ENCODE assay signal across 10 cellular contexts in genomic region chr11:32780839-32781238, GRCh38. TPM values are rescaled to one million over a fixed set of nuclear protein-coding genes. Genes with fewer than 3 reads are reported as not detected.
"Had no signal": no experiment of that assay in that cellular context is flagged by ENCODE, and none has a peak within 500 bp of the region (broad histone marks: within the 10 kb centered on the region; RNA-seq: fewer than 3 reads in every experiment).

No MANE protein-coding gene starts in this region.

RNA-seq across cellular contexts. Expression of gene CCDC73, which starts 13.6 kb away (rescaled TPM):
- total RNA-seq: OCI-LY7, PC-9, Peyer's patch, Right ventricle myocardium inferior, Right ventricle myocardium superior, RPMI7951, SJSA1, SK-MEL-5, T-cell had no signal

RNA-seq across cellular contexts. Expression of gene PRRG4, which starts 48.9 kb away (rescaled TPM):
- total RNA-seq: OCI-LY7, SJCRH30 had no signal
